8 cellular contexts compared by ENCODE assay signal in genomic region chr3:83523470-83524073, GRCh38.
A peak's percentile ranks its signal among the peaks of the same experiment; 100 is the strongest.
DNase-seq lines count a peak whose midpoint lies in the region; ATAC-seq and TF ChIP-seq lines count a peak whose summit lies in the region.

No MANE protein-coding gene starts in this region.

- DNase-seq in NCI-H1105 treated with DMSO at 0.1 percent for 48 hours (lab: John Stamatoyannopoulos, UW) (peak; percentile 15), NCI-H1105 (lab: John Stamatoyannopoulos, UW) (no peak), NCI-H1417 (lab: John Stamatoyannopoulos, UW) (peak; percentile 25 to 78 (median 29)), left cardiac atrium (no peak), superior temporal gyrus (ENCODE audit: extremely low spot score) (peak; percentile 60)
- DNase-seq in activated naive CD4-positive, alpha-beta T cell treated with anti-CD3 and anti-CD28 coated beads, Interleukin-2, amount 50 U/mL, for 16 hours: no peak

- no peaks in the 10 kb centered on the region for H4K20me1 ChIP-seq in SU-DHL-6 (ENCODE audit: low read depth, low read length)

- H3K27ac ChIP-seq in SU-DHL-6 (ENCODE audit: low read depth, low read length): no peak overlapping the region

- intact Hi-C loops in left cardiac atrium (cut with DNase I): no loop called here

- no peaks in the 10 kb centered on the region for H3K9me2 ChIP-seq in SU-DHL-6 (replicated peaks; ENCODE audit: insufficient read depth, low read length)

- no peaks in the 10 kb centered on the region for H3K27me3 ChIP-seq in SU-DHL-6 (ENCODE audit: low read length)

- no peaks in the 10 kb centered on the region for H3K9me3 ChIP-seq in SU-DHL-6 (ENCODE audit: insufficient read depth, low read length)

- peak overlapping the region; percentile 75 for H2AFZ ChIP-seq in SU-DHL-6 (ENCODE audit: low read depth, low read length, severe bottlenecking)

- no peak overlapping the region for H3K9ac ChIP-seq in SU-DHL-6 (ENCODE audit: low read length)

- peak overlapping the region; percentile 24 for H3K4me2 ChIP-seq in SU-DHL-6 (ENCODE audit: low read depth, low read length, poor library complexity, severe bottlenecking)

- TF ChIP-seq CTCF in SU-DHL-6 (IDR thresholded peaks at IDR 0.05; ENCODE audit: insufficient read depth, low read length, poor library complexity, severe bottlenecking): peak; percentile 49

- no peaks in the 10 kb centered on the region for H3K79me2 ChIP-seq in SU-DHL-6 (ENCODE audit: insufficient read depth, low read length)

- no peaks in the 10 kb centered on the region; the same call in 1 of the 2 replicates for H3F3A ChIP-seq in SU-DHL-6 (ENCODE audit: insufficient read depth)

- ATAC-seq in HG02759 (IDR thresholded peaks at IDR 0.05; ENCODE audit: unreplicated experiment): peak; percentile 93
- ATAC-seq in left cardiac atrium: peak; percentile 55 to 67

- H3K36me3 ChIP-seq in SU-DHL-6 (ENCODE audit: low read length): no peaks in the 10 kb centered on the region

- no peak overlapping the region for H3K4me3 ChIP-seq in SU-DHL-6 (ENCODE audit: insufficient read depth, low read length, poor library complexity, severe bottlenecking)

Comparison
In these comparisons a context has a peak if more than half of its experiments do, and no peak if none do; other contexts are left out.
1. DNase-seq: peak in NCI-H1105 treated with DMSO at 0.1 percent for 48 hours (single experiment), NCI-H1417 (3 of 3) and superior temporal gyrus (single experiment); none in NCI-H1105 (single experiment), left cardiac atrium (single experiment) and activated naive CD4-positive, alpha-beta T cell treated with anti-CD3 and anti-CD28 coated beads, Interleukin-2, amount 50 U/mL, for 16 hours (single experiment).